In genomic region chr2:98084151-98084868, GRCh38 we compare ENCODE assay signal across 34 cellular contexts. TPM values are rescaled to one million over a fixed set of nuclear protein-coding genes. Genes with fewer than 3 reads are reported as not detected.
DNase-seq lines count a peak whose midpoint lies in the region; ATAC-seq and TF ChIP-seq lines count a peak whose summit lies in the region.
"Had no signal": no experiment of that assay in that cellular context is flagged by ENCODE, and none has a peak within 500 bp of the region (broad histone marks: within the 10 kb centered on the region; RNA-seq: fewer than 3 reads in every experiment).

No MANE protein-coding gene starts in this region.

- no peaks in the 10 kb centered on the region for H3K9me2 ChIP-seq in OCI-LY7 (ENCODE audit: insufficient read depth, low read length)

- no peak overlapping the region for H3K27ac Mint-ChIP-seq in activated CD8-positive, alpha-beta T cell treated with anti-CD3 and anti-CD28 coated beads for 36 hours
- H3K27ac Mint-ChIP-seq in activated CD8-positive, alpha-beta T cell treated with anti-CD3 and anti-CD28 coated beads, Interleukin-2, amount 10 ng/mL, durations not matched to agents 7 days and 5 days = no peak overlapping the region
- H3K27ac Mint-ChIP-seq: activated CD4-positive, alpha-beta T cell treated with anti-CD3 and anti-CD28 coated beads for 36 hours; activated naive CD4-positive, alpha-beta T cell treated with anti-CD3 and anti-CD28 coated beads, Interleukin-2, amount 50 U/mL, for 24 hours; activated T-helper 2 cell treated with anti-CD3 and anti-CD28 coated beads, Interferon-gamma antibody, Interleukin-2, Interleukin-4, amounts not matched to agents 10 μg/mL and 5 μg/mL and 100 μg/mL, durations not matched to agents 14 hours and 24 hours and 36 hours; CD4-positive, alpha-beta T cell; stimulated activated naive CD8-positive, alpha-beta T cell treated with anti-CD3 and anti-CD28 coated beads, Interleukin-15, Interleukin-2, amounts not matched to agents 100 ng/mL and 50 ng/mL, for 24 hours had no signal

- peaks cover 27% of the 10 kb centered on the region for H3K4me1 Mint-ChIP-seq in activated CD8-positive, alpha-beta T cell treated with anti-CD3 and anti-CD28 coated beads for 36 hours (ENCODE audit: low read depth)
- peaks cover 45% of the 10 kb centered on the region for H3K4me1 Mint-ChIP-seq in activated CD8-positive, alpha-beta T cell treated with anti-CD3 and anti-CD28 coated beads, Interleukin-2, amount 10 ng/mL, durations not matched to agents 7 days and 5 days (ENCODE audit: low read depth)

- no peak for ATAC-seq in activated CD8-positive, alpha-beta T cell treated with anti-CD3 and anti-CD28 coated beads for 36 hours
- ATAC-seq in activated CD8-positive, alpha-beta T cell treated with anti-CD3 and anti-CD28 coated beads, Interleukin-2, amount 10 ng/mL, durations not matched to agents 7 days and 5 days = no peak
- peak; percentile 20 for ATAC-seq in left colon
- ATAC-seq: A549; activated CD4-positive, alpha-beta T cell treated with anti-CD3 and anti-CD28 coated beads for 36 hours; gastrocnemius medialis; lower lobe of right lung had no signal

- H3K27ac ChIP-seq in OCI-LY7 (ENCODE audit: low read depth, low read length, poor library complexity, severe bottlenecking) (no peak overlapping the region), transverse colon (peak overlapping the region; percentile 73 to 80 (median 76))
- H3K27ac ChIP-seq: A549, brain microvascular endothelial cell, dorsolateral prefrontal cortex, gastrocnemius medialis, lower lobe of right lung, pancreas, SK-N-MC, thoracic aorta, vagina had no signal

- H3K36me3 Mint-ChIP-seq in activated CD8-positive, alpha-beta T cell treated with anti-CD3 and anti-CD28 coated beads for 36 hours (ENCODE audit: low read depth) = no peaks in the 10 kb centered on the region
- H3K36me3 Mint-ChIP-seq in activated CD8-positive, alpha-beta T cell treated with anti-CD3 and anti-CD28 coated beads, Interleukin-2, amount 10 ng/mL, durations not matched to agents 7 days and 5 days (ENCODE audit: low read depth) = no peaks in the 10 kb centered on the region
- H3K36me3 Mint-ChIP-seq: activated naive CD4-positive, alpha-beta T cell treated with anti-CD3 and anti-CD28 coated beads, Interleukin-2, amount 50 U/mL, for 24 hours had no signal

- H3K79me2 ChIP-seq in OCI-LY7 (ENCODE audit: insufficient read depth, low read depth, low read length) = no peaks in the 10 kb centered on the region

- no peak overlapping the region for H3K4me2 ChIP-seq in OCI-LY7 (ENCODE audit: low read length)
- H3K4me2 ChIP-seq: A549 had no signal

- POLR2A ChIA-PET in activated CD8-positive, alpha-beta T cell treated with anti-CD3 and anti-CD28 coated beads for 36 hours (lab: Charles Lee) = no interaction called here
- POLR2A ChIA-PET in activated CD8-positive, alpha-beta T cell treated with anti-CD3 and anti-CD28 coated beads, Interleukin-2, amount 10 ng/mL, durations not matched to agents 7 days and 5 days (lab: Charles Lee) = no interaction called here
- POLR2A ChIA-PET in OCI-LY7 (lab: Charles Lee) = interaction anchor here (0.7 to 1.5 kb wide), 2 partner anchors 10 to 26 kb away, joined by 3 to 6 read pairs; no protein-coding TSS in a partner anchor

- BruUV-seq in OCI-LY7 (replicated peaks; lab: Mats Ljungman, UMichigan) = no TSS peak

- CTCF ChIA-PET in activated CD8-positive, alpha-beta T cell treated with anti-CD3 and anti-CD28 coated beads for 36 hours (lab: Charles Lee) = interaction anchor here (0.9 to 1.3 kb wide), 2 partner anchors 59 to 278 kb away, joined by 3 to 5 read pairs; no protein-coding TSS in a partner anchor
- CTCF ChIA-PET in activated CD8-positive, alpha-beta T cell treated with anti-CD3 and anti-CD28 coated beads, Interleukin-2, amount 10 ng/mL, durations not matched to agents 7 days and 5 days (lab: Charles Lee) = no interaction called here
- CTCF ChIA-PET in OCI-LY7 (lab: Charles Lee; ENCODE audit: unreplicated experiment) = no interaction called here

- H3K9me3 ChIP-seq in OCI-LY7 (ENCODE audit: low read length) (no peaks in the 10 kb centered on the region), transverse colon (no peaks in the 10 kb centered on the region)
- H3K9me3 ChIP-seq: A549, gastrocnemius medialis, lower lobe of right lung, pancreas, right lobe of liver, thoracic aorta, vagina had no signal

- no peak for TF ChIP-seq CTCF in activated CD8-positive, alpha-beta T cell treated with anti-CD3 and anti-CD28 coated beads for 36 hours (IDR thresholded peaks at IDR 0.05)
- TF ChIP-seq CTCF in OCI-LY7 (conservative IDR thresholded peaks at IDR 0.05; ENCODE audit: low read length) (0 out of 2 replicates have a peak, but pooled peaks have one; percentile 14), transverse colon (IDR thresholded peaks at IDR 0.05) (peak in 1 of 5 experiments; percentile 10)

- no peak overlapping the region for H3K4me3 ChIP-seq in OCI-LY7 (ENCODE audit: low read depth, low read length, poor library complexity, severe bottlenecking)
- H3K4me3 ChIP-seq in transverse colon = no peak overlapping the region
- H3K4me3 ChIP-seq: A549, dorsolateral prefrontal cortex, gastrocnemius medialis, lower lobe of right lung, pancreas, right lobe of liver, SK-N-MC, thoracic aorta, vagina had no signal

- WGBS in transverse colon (ENCODE audit: low coverage in 1 of 2), 2 donors = 47 to 67% methylated on average over 5 of the region's 5 CpGs

- peaks cover 41% of the 10 kb centered on the region for H3K4me1 ChIP-seq in OCI-LY7 (ENCODE audit: insufficient read depth, low read length, poor library complexity, severe bottlenecking)
- H3K4me1 ChIP-seq in transverse colon = peaks cover 0 to 37% (median 23%) of the 10 kb centered on the region in 4 donors

- H4K20me1 ChIP-seq in OCI-LY7 (ENCODE audit: insufficient read depth, low read length) = no peaks in the 10 kb centered on the region

- no peak for TF ChIP-seq POLR2A in transverse colon (IDR thresholded peaks at IDR 0.05)

- H3K4me3 Mint-ChIP-seq in activated CD8-positive, alpha-beta T cell treated with anti-CD3 and anti-CD28 coated beads for 36 hours = no peak overlapping the region
- H3K4me3 Mint-ChIP-seq in activated CD8-positive, alpha-beta T cell treated with anti-CD3 and anti-CD28 coated beads, Interleukin-2, amount 10 ng/mL, durations not matched to agents 7 days and 5 days = no peak overlapping the region
- H3K4me3 Mint-ChIP-seq: activated CD4-positive, alpha-beta T cell treated with anti-CD3 and anti-CD28 coated beads for 36 hours; activated naive CD4-positive, alpha-beta T cell treated with anti-CD3 and anti-CD28 coated beads, Interleukin-2, amount 50 U/mL, for 24 hours; CD4-positive, alpha-beta T cell; stimulated activated naive CD8-positive, alpha-beta T cell treated with anti-CD3 and anti-CD28 coated beads, Interleukin-15, Interleukin-2, amounts not matched to agents 100 ng/mL and 50 ng/mL, for 24 hours had no signal

- H3K27me3 Mint-ChIP-seq in activated CD8-positive, alpha-beta T cell treated with anti-CD3 and anti-CD28 coated beads for 36 hours = peaks cover 41% of the 10 kb centered on the region
- peaks cover 26% of the 10 kb centered on the region for H3K27me3 Mint-ChIP-seq in activated CD8-positive, alpha-beta T cell treated with anti-CD3 and anti-CD28 coated beads, Interleukin-2, amount 10 ng/mL, durations not matched to agents 7 days and 5 days (ENCODE audit: low read depth)

- H3K27me3 ChIP-seq in transverse colon = peaks cover 4% of the 10 kb centered on the region
- H3K27me3 ChIP-seq: brain microvascular endothelial cell, gastrocnemius medialis, pancreas, right lobe of liver, vagina had no signal

- in situ Hi-C loops in transverse colon (cut with MboI; ENCODE audit: low pct_ligation_motif_present in 1 of 4, low pct_unique_long_range_greater_than_20kb in 1 of 4, low sequenced_read_pairs in 3 of 4) = no loop called here

- no peaks in the 10 kb centered on the region for H3K9me3 Mint-ChIP-seq in activated CD8-positive, alpha-beta T cell treated with anti-CD3 and anti-CD28 coated beads for 36 hours
- H3K9me3 Mint-ChIP-seq in activated CD8-positive, alpha-beta T cell treated with anti-CD3 and anti-CD28 coated beads, Interleukin-2, amount 10 ng/mL, durations not matched to agents 7 days and 5 days (ENCODE audit: insufficient read depth) = no peaks in the 10 kb centered on the region
- H3K9me3 Mint-ChIP-seq: activated naive CD4-positive, alpha-beta T cell treated with anti-CD3 and anti-CD28 coated beads, Interleukin-2, amount 50 U/mL, for 24 hours; activated T-helper 2 cell treated with anti-CD3 and anti-CD28 coated beads, Interferon-gamma antibody, Interleukin-2, Interleukin-4, amounts not matched to agents 10 μg/mL and 5 μg/mL and 100 μg/mL, durations not matched to agents 14 hours and 24 hours and 36 hours; CD4-positive, alpha-beta T cell; stimulated activated naive CD8-positive, alpha-beta T cell treated with anti-CD3 and anti-CD28 coated beads, Interleukin-15, Interleukin-2, amounts not matched to agents 100 ng/mL and 50 ng/mL, for 24 hours had no signal

- intact Hi-C loops in activated CD8-positive, alpha-beta T cell treated with anti-CD3 and anti-CD28 coated beads for 36 hours (cut with micrococcal nuclease) = no loop called here
- intact Hi-C loops in OCI-LY7 (cut with micrococcal nuclease; ENCODE audit: unreplicated experiment) (loop anchor here (10.0 kb wide), 1 partner anchor 150 kb away; no protein-coding TSS in a partner anchor), left colon (cut with DNase I, micrococcal nuclease) (no loop called here), transverse colon (cut with DNase I; ENCODE audit: low total_unique reads) (no loop called here)

- no peaks in the 10 kb centered on the region for H3K36me3 ChIP-seq in OCI-LY7 (ENCODE audit: insufficient read depth, low read length)
- H3K36me3 ChIP-seq in transverse colon = no peaks in the 10 kb centered on the region
- H3K36me3 ChIP-seq: brain microvascular endothelial cell, gastrocnemius medialis, lower lobe of right lung, pancreas, right lobe of liver, thoracic aorta, vagina had no signal

- peak; percentile 4 for DNase-seq in activated CD8-positive, alpha-beta T cell treated with anti-CD3 and anti-CD28 coated beads for 36 hours
- DNase-seq in activated CD8-positive, alpha-beta T cell treated with anti-CD3 and anti-CD28 coated beads, Interleukin-2, amount 10 ng/mL, durations not matched to agents 7 days and 5 days = no peak
- DNase-seq in OCI-LY7 (ENCODE audit: low spot score) (no peak), left colon (peak; percentile 39 to 42), transverse colon (peak; percentile 20), DMS114 treated with DMSO at 0.1 percent for 48 hours (lab: John Stamatoyannopoulos, UW; ENCODE audit: unreplicated experiment) (no peak), amygdala (lab: John Stamatoyannopoulos, UW) (no peak)
- no peak for DNase-seq in activated naive CD4-positive, alpha-beta T cell treated with Interleukin-2 at 50 U/mL for 16 hours
- DNase-seq: activated CD4-positive, alpha-beta T cell treated with anti-CD3 and anti-CD28 coated beads for 36 hours; AML-193; amniotic stem cell; brain microvascular endothelial cell; CD4-positive, alpha-beta T cell; dorsolateral prefrontal cortex; gastrocnemius medialis; KG1; kidney glomerular epithelial cell; lower lobe of right lung; NCI-H1436; NCI-H2081; NCI-H526; stimulated activated CD8-positive, alpha-beta memory T cell treated with anti-CD3 and anti-CD28 coated beads, Interleukin-4, amount 100 ng/mL, for 48 hours had no signal

- no peak for TF ChIP-seq EP300 in transverse colon (IDR thresholded peaks at IDR 0.05; ENCODE audit: low read depth)

- H2AFZ ChIP-seq in OCI-LY7 (ENCODE audit: low read length) = no peak overlapping the region

RNA-seq across cellular contexts. Expression of gene VWA3B, which starts 2.7 kb away (rescaled TPM):
- not detected for total RNA-seq in activated CD8-positive, alpha-beta T cell treated with anti-CD3 and anti-CD28 coated beads for 36 hours
- total RNA-seq in activated CD8-positive, alpha-beta T cell treated with anti-CD3 and anti-CD28 coated beads, Interleukin-2, amount 10 ng/mL, durations not matched to agents 7 days and 5 days = not detected
- total RNA-seq in OCI-LY7 (2014; rRNA removed; shearing (Covaris generic)) = not detected in 2 replicates
- not detected in 2 replicates for total RNA-seq in OCI-LY7 (2022)
- total RNA-seq in left colon = 1 to 10 TPM; 2.9 to 3.9 TPM
- total RNA-seq in transverse colon = under 1 TPM in 2 of 4 donors, not detected in 2; 0.41 to 0.48 TPM
- total RNA-seq: activated CD4-positive, alpha-beta T cell treated with anti-CD3 and anti-CD28 coated beads for 36 hours; activated T-helper 2 cell treated with anti-CD3 and anti-CD28 coated beads, Interferon-gamma antibody, Interleukin-2, Interleukin-4, amounts not matched to agents 10 μg/mL and 5 μg/mL and 100 μg/mL, durations not matched to agents 14 hours and 24 hours and 36 hours; CD4-positive, alpha-beta T cell; gastrocnemius medialis; MCF 10A; neural crest cell; T-helper 2 cell treated with Interferon-gamma antibody and Interleukin-4, amounts not matched to agents 100 ng/mL and 5 ng/mL, for 36 hours; vagina had no signal

Comparison
In these comparisons a context has a peak if more than half of its experiments do, and no peak if none do; other contexts are left out.
1. DNase-seq: peak in activated CD8-positive, alpha-beta T cell treated with anti-CD3 and anti-CD28 coated beads for 36 hours (single experiment), left colon (2 of 2) and transverse colon (single experiment); none in activated CD8-positive, alpha-beta T cell treated with anti-CD3 and anti-CD28 coated beads, Interleukin-2, amount 10 ng/mL, durations not matched to agents 7 days and 5 days (single experiment), OCI-LY7 (single experiment), activated naive CD4-positive, alpha-beta T cell treated with Interleukin-2 at 50 U/mL for 16 hours (single experiment), DMS114 treated with DMSO at 0.1 percent for 48 hours (single experiment) and amygdala (0 of 56).